15 cellular contexts compared by ENCODE assay signal in genomic region chr20:1298166-1298565, GRCh38. TPM values are rescaled to one million over a fixed set of nuclear protein-coding genes. Genes with fewer than 3 reads are reported as not detected.
DNase-seq lines count a peak whose midpoint lies in the region; ATAC-seq and TF ChIP-seq lines count a peak whose summit lies in the region.
"Had no signal": no experiment of that assay in that cellular context is flagged by ENCODE, and none has a peak within 500 bp of the region (broad histone marks: within the 10 kb centered on the region; RNA-seq: fewer than 3 reads in every experiment).

No MANE protein-coding gene starts in this region.

- H3K79me2 ChIP-seq in PC-9 (ENCODE audit: low read depth) = no peaks in the 10 kb centered on the region

- peaks cover 11% of the 10 kb centered on the region for H3K4me1 ChIP-seq in PC-9 (replicated peaks; ENCODE audit: insufficient read depth)

- ATAC-seq in natural killer cell treated with Interleukin-12 subunit alpha and Interleukin-12 subunit beta and Interleukin-15 and Interleukin-18, amount 100 ng/mL, for 72 hours = no peak
- ATAC-seq in natural killer cell (no peak), HG03175 (IDR thresholded peaks at IDR 0.05; ENCODE audit: unreplicated experiment) (no peak)
- ATAC-seq: GM23338, HCT116 had no signal

- no peaks in the 10 kb centered on the region for H3K9me3 ChIP-seq in PC-9 (ENCODE audit: insufficient read depth, low read depth)

- H3K4me2 ChIP-seq in PC-9 = no peak overlapping the region
- H3K4me2 ChIP-seq: GM23338 had no signal

- TF ChIP-seq CTCF in natural killer cell (IDR thresholded peaks at IDR 0.05) (no peak), chondrocyte (IDR thresholded peaks at IDR 0.05) (no peak), PC-9 (conservative IDR thresholded peaks at IDR 0.05) (no peak)

- POLR2A ChIA-PET in PC-9 (lab: Charles Lee; ENCODE audit: unreplicated experiment) = no interaction called here

- DNase-seq in natural killer cell treated with Interleukin-12 subunit alpha and Interleukin-12 subunit beta and Interleukin-15 and Interleukin-18, amount 100 ng/mL, for 72 hours (ENCODE audit: low spot score) = peak; percentile 23
- DNase-seq in natural killer cell (no peak), chondrocyte (ENCODE audit: low spot score) (peak; percentile 18), posterior vena cava (ENCODE audit: low spot score) (peak; percentile 30), PC-9 (no peak)
- DNase-seq: Calu3; CD4-positive, alpha-beta memory T cell; COR-L47; DMS53; DMS79 treated with DMSO at 0.1 percent for 48 hours; GF-D8; H9 had no signal

- H3K27me3 Mint-ChIP-seq in natural killer cell treated with Interleukin-12 subunit alpha and Interleukin-12 subunit beta and Interleukin-15 and Interleukin-18, amount 100 ng/mL, for 72 hours = no peaks in the 10 kb centered on the region
- peaks cover 0 to 2% of the 10 kb centered on the region in 2 donors for H3K27me3 Mint-ChIP-seq in natural killer cell (ENCODE audit: low read depth in 2 of 2)
- H3K27me3 Mint-ChIP-seq in chondrocyte (ENCODE audit: low read depth) = no peaks in the 10 kb centered on the region
- H3K27me3 Mint-ChIP-seq: CD4-positive, alpha-beta memory T cell had no signal

- no peaks in the 10 kb centered on the region for H3K9me3 Mint-ChIP-seq in natural killer cell treated with Interleukin-12 subunit alpha and Interleukin-12 subunit beta and Interleukin-15 and Interleukin-18, amount 100 ng/mL, for 72 hours
- H3K9me3 Mint-ChIP-seq in natural killer cell = no peaks in the 10 kb centered on the region
- H3K9me3 Mint-ChIP-seq in chondrocyte (ENCODE audit: low read depth) = no peaks in the 10 kb centered on the region
- H3K9me3 Mint-ChIP-seq: CD4-positive, alpha-beta memory T cell; GM23338; H9 had no signal

- no peak overlapping the region for H3K4me3 ChIP-seq in PC-9
- H3K4me3 ChIP-seq: GM23338 had no signal

- CTCF ChIA-PET in PC-9 (lab: Charles Lee) = interaction anchor here (0.6 kb wide), 1 partner anchor 956 kb away, joined by 3 read pairs; no protein-coding TSS in a partner anchor

- peaks cover 6 to 9% of the 10 kb centered on the region in 2 donors for H3K4me1 Mint-ChIP-seq in natural killer cell treated with Interleukin-12 subunit alpha and Interleukin-12 subunit beta and Interleukin-15 and Interleukin-18, amount 100 ng/mL, for 72 hours (ENCODE audit: low read depth in 2 of 2)
- H3K4me1 Mint-ChIP-seq in natural killer cell = peaks cover 7% of the 10 kb centered on the region in 2 donors
- no peaks in the 10 kb centered on the region for H3K4me1 Mint-ChIP-seq in chondrocyte (ENCODE audit: low read depth)

- no peaks in the 10 kb centered on the region for H3K36me3 ChIP-seq in PC-9 (ENCODE audit: low read depth)

- no peak overlapping the region for H3K4me3 Mint-ChIP-seq in natural killer cell treated with Interleukin-12 subunit alpha and Interleukin-12 subunit beta and Interleukin-15 and Interleukin-18, amount 100 ng/mL, for 72 hours
- H3K4me3 Mint-ChIP-seq in natural killer cell = no peak overlapping the region
- no peak overlapping the region for H3K4me3 Mint-ChIP-seq in chondrocyte (ENCODE audit: unreplicated experiment)
- H3K4me3 Mint-ChIP-seq: CD4-positive, alpha-beta memory T cell; GM23338; H9 had no signal

- no peaks in the 10 kb centered on the region for H3K36me3 Mint-ChIP-seq in natural killer cell treated with Interleukin-12 subunit alpha and Interleukin-12 subunit beta and Interleukin-15 and Interleukin-18, amount 100 ng/mL, for 72 hours
- H3K36me3 Mint-ChIP-seq in natural killer cell (no peaks in the 10 kb centered on the region), chondrocyte (ENCODE audit: low read depth) (peaks cover 4% of the 10 kb centered on the region)

- H3K9me2 ChIP-seq in PC-9 (ENCODE audit: insufficient read depth) = no peaks in the 10 kb centered on the region

- H2AFZ ChIP-seq in PC-9 = no peak overlapping the region
- H2AFZ ChIP-seq: GM23338 had no signal

- H3K27me3 ChIP-seq in PC-9 (ENCODE audit: insufficient read depth, low read depth) = no peaks in the 10 kb centered on the region

- H3K27ac Mint-ChIP-seq in natural killer cell treated with Interleukin-12 subunit alpha and Interleukin-12 subunit beta and Interleukin-15 and Interleukin-18, amount 100 ng/mL, for 72 hours = no peak overlapping the region
- no peak overlapping the region for H3K27ac Mint-ChIP-seq in natural killer cell
- H3K27ac Mint-ChIP-seq in chondrocyte (ENCODE audit: unreplicated experiment) = no peak overlapping the region
- H3K27ac Mint-ChIP-seq: GM23338 had no signal

- intact Hi-C loops in natural killer cell (cut with micrococcal nuclease) (no loop called here), posterior vena cava (cut with DNase I) (no loop called here), PC-9 (cut with micrococcal nuclease; ENCODE audit: unreplicated experiment) (no loop called here)

- no TSS peak for BruUV-seq in PC-9 (replicated peaks; lab: Mats Ljungman, UMichigan)

- no peak overlapping the region for H3K27ac ChIP-seq in PC-9

- no peaks in the 10 kb centered on the region for H4K20me1 ChIP-seq in PC-9 (ENCODE audit: insufficient read depth)

- no peaks in the 10 kb centered on the region for H3F3A ChIP-seq in PC-9 (ENCODE audit: insufficient read depth, low read depth)

RNA-seq across cellular contexts. Expression of gene SDCBP2, which starts 30.8 kb away (rescaled TPM):
- total RNA-seq in natural killer cell treated with Interleukin-12 subunit alpha and Interleukin-12 subunit beta and Interleukin-15 and Interleukin-18, amount 100 ng/mL, for 72 hours = 1 to 10 TPM in 1 of 2 donors, under 1 TPM in 1; 0.89 to 1.5 TPM
- total RNA-seq in natural killer cell (1 to 10 TPM; 2.0 to 2.7 (median 2.6) TPM), chondrocyte (0.89 to 2.3 TPM (median 2.0 TPM) in 3 replicates), posterior vena cava (1 to 10 TPM; 3.1 to 5.4 TPM), PC-9 (2021) (12.3 and 14.8 TPM in 2 replicates)

RNA-seq across cellular contexts. Expression of gene SNPH, which starts 32.1 kb away (rescaled TPM):
- 1 to 10 TPM; 1.5 to 1.9 TPM for total RNA-seq in natural killer cell treated with Interleukin-12 subunit alpha and Interleukin-12 subunit beta and Interleukin-15 and Interleukin-18, amount 100 ng/mL, for 72 hours
- total RNA-seq in natural killer cell (1 to 10 TPM; 3.1 to 5.9 (median 5.8) TPM), chondrocyte (10.8 to 12.8 TPM (median 12.0 TPM) in 3 replicates), posterior vena cava (10 to 100 TPM in 1 of 2 donors, 1 to 10 TPM in 1; 8.9 to 11.9 TPM), PC-9 (2021) (3.4 and 4.0 TPM in 2 replicates)

Comparison
In these comparisons a context has a peak if more than half of its experiments do, and no peak if none do; other contexts are left out.
1. DNase-seq: peak in natural killer cell treated with Interleukin-12 subunit alpha and Interleukin-12 subunit beta and Interleukin-15 and Interleukin-18, amount 100 ng/mL, for 72 hours (single experiment), chondrocyte (single experiment) and posterior vena cava (single experiment); none in natural killer cell (single experiment) and PC-9 (0 of 2).